In genomic region chr14:32109676-32110075, GRCh38 we compare ENCODE assay signal across 1 cellular context.
TF ChIP-seq lines count a peak whose summit lies in the region.

No MANE protein-coding gene starts in this region.

TF ChIP-seq in IMR-90, 13 proteins besides CTCF, POLR2A, EP300 and RAD21:
- no peak for TF ChIP-seq CEBPB (IDR thresholded peaks at IDR 0.05; ENCODE audit: low read depth, low read length)
- no peak for TF ChIP-seq ELK1 (IDR thresholded peaks at IDR 0.05; ENCODE audit: borderline replicate concordance, low read depth, low read length)
- TF ChIP-seq RFX5 (IDR thresholded peaks at IDR 0.05; ENCODE audit: low read depth, low read length): no peak
- no peak for TF ChIP-seq MAZ (IDR thresholded peaks at IDR 0.05; ENCODE audit: borderline replicate concordance, low read depth, low read length)
